Comparison of ENCODE assay signal across 2 cellular contexts in the genomic region with DNA sequence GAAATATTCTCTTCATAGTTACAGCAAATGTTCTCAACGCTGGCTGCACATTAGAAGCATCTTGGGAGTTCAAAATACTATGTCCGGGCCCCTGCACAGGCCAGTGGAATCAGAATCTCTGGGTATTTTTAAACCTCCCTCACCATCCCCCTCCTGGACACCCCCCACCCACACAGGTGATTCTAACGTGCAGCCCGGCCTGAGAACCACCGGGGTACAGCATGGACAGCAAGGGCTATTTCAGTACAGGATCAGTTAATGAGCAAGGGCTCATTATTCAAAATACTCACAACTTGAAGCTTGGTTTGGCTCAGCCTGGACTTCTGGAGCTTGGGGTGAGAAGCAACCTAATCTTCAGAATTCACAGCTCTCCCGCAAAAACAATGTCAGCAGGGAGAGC.
A peak's percentile ranks its signal among the peaks of the same experiment; 100 is the strongest.
TF ChIP-seq lines count a peak whose summit lies in the region.

No MANE protein-coding gene starts in this region.

TF ChIP-seq in GM12878, 131 proteins besides CTCF, POLR2A, EP300 and RAD21 (continues in another document):
- TF ChIP-seq MTA3 (IDR thresholded peaks at IDR 0.05; ENCODE audit: borderline replicate concordance, low read length) (no peak), TARDBP (IDR thresholded peaks at IDR 0.05; ENCODE audit: borderline replicate concordance) (no peak), ZBED1 (IDR thresholded peaks at IDR 0.05; ENCODE audit: borderline replicate concordance) (no peak), FOXM1 (IDR thresholded peaks at IDR 0.05; ENCODE audit: low read depth, low read length) (peak; percentile 44; the same call in 1 of the 2 replicates), ZNF207 (IDR thresholded peaks at IDR 0.05; ENCODE audit: borderline replicate concordance) (no peak), MEF2B (IDR thresholded peaks at IDR 0.05; ENCODE audit: partially characterized antibody, poor library complexity, severe bottlenecking) (peak; percentile 28), RCOR1 (conservative IDR thresholded peaks at IDR 0.05; ENCODE audit: low read depth, low read length) (no peak), NR2C1 (IDR thresholded peaks at IDR 0.05) (no peak), POLR2AphosphoS2 (IDR thresholded peaks at IDR 0.05; ENCODE audit: low read depth, low read length) (no peak), RELA (IDR thresholded peaks at IDR 0.05; ENCODE audit: borderline replicate concordance, partially characterized antibody) (no peak), MYC (IDR thresholded peaks at IDR 0.05; ENCODE audit: insufficient read depth, insufficient read length, insufficient replicate concordance, low read length, severe bottlenecking) (no peak), ZZZ3 (IDR thresholded peaks at IDR 0.05; ENCODE audit: control insufficient read depth, insufficient read length, low read depth) (no peak), RAD51 (IDR thresholded peaks at IDR 0.05) (no peak), NFXL1 (IDR thresholded peaks at IDR 0.05; ENCODE audit: borderline replicate concordance) (no peak), ELK1 (IDR thresholded peaks at IDR 0.05; ENCODE audit: low read depth, low read length) (no peak), MTA2 (IDR thresholded peaks at IDR 0.05; ENCODE audit: low read depth) (0 out of 2 replicates have a peak, but pooled peaks have one; percentile 26), POU2F2 (IDR thresholded peaks at IDR 0.05; ENCODE audit: borderline replicate concordance, low read depth, low read length) (peak; percentile 36; the same call in 1 of the 3 replicates), ZNF24 (IDR thresholded peaks at IDR 0.05) (no peak)
- TF ChIP-seq, protein P1, sequence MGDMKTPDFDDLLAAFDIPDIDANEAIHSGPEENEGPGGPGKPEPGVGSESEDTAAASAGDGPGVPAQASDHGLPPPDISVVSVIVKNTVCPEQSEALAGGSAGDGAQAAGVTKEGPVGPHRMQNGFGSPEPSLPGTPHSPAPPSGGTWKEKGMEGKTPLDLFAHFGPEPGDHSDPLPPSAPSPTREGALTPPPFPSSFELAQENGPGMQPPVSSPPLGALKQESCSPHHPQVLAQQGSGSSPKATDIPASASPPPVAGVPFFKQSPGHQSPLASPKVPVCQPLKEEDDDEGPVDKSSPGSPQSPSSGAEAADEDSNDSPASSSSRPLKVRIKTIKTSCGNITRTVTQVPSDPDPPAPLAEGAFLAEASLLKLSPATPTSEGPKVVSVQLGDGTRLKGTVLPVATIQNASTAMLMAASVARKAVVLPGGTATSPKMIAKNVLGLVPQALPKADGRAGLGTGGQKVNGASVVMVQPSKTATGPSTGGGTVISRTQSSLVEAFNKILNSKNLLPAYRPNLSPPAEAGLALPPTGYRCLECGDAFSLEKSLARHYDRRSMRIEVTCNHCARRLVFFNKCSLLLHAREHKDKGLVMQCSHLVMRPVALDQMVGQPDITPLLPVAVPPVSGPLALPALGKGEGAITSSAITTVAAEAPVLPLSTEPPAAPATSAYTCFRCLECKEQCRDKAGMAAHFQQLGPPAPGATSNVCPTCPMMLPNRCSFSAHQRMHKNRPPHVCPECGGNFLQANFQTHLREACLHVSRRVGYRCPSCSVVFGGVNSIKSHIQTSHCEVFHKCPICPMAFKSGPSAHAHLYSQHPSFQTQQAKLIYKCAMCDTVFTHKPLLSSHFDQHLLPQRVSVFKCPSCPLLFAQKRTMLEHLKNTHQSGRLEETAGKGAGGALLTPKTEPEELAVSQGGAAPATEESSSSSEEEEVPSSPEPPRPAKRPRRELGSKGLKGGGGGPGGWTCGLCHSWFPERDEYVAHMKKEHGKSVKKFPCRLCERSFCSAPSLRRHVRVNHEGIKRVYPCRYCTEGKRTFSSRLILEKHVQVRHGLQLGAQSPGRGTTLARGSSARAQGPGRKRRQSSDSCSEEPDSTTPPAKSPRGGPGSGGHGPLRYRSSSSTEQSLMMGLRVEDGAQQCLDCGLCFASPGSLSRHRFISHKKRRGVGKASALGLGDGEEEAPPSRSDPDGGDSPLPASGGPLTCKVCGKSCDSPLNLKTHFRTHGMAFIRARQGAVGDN (IDR thresholded peaks at IDR 0.05), result no peak
- TF ChIP-seq, protein P2, sequence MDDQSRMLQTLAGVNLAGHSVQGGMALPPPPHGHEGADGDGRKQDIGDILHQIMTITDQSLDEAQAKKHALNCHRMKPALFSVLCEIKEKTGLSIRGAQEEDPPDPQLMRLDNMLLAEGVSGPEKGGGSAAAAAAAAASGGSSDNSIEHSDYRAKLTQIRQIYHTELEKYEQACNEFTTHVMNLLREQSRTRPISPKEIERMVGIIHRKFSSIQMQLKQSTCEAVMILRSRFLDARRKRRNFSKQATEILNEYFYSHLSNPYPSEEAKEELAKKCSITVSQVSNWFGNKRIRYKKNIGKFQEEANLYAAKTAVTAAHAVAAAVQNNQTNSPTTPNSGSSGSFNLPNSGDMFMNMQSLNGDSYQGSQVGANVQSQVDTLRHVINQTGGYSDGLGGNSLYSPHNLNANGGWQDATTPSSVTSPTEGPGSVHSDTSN (IDR thresholded peaks at IDR 0.05; ENCODE audit: insufficient replicate concordance, low read depth, low read length), result no peak
- TF ChIP-seq, protein P3, sequence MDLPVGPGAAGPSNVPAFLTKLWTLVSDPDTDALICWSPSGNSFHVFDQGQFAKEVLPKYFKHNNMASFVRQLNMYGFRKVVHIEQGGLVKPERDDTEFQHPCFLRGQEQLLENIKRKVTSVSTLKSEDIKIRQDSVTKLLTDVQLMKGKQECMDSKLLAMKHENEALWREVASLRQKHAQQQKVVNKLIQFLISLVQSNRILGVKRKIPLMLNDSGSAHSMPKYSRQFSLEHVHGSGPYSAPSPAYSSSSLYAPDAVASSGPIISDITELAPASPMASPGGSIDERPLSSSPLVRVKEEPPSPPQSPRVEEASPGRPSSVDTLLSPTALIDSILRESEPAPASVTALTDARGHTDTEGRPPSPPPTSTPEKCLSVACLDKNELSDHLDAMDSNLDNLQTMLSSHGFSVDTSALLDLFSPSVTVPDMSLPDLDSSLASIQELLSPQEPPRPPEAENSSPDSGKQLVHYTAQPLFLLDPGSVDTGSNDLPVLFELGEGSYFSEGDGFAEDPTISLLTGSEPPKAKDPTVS (IDR thresholded peaks at IDR 0.05; ENCODE audit: low read depth, low read length), result no peak
- TF ChIP-seq, protein P4, sequence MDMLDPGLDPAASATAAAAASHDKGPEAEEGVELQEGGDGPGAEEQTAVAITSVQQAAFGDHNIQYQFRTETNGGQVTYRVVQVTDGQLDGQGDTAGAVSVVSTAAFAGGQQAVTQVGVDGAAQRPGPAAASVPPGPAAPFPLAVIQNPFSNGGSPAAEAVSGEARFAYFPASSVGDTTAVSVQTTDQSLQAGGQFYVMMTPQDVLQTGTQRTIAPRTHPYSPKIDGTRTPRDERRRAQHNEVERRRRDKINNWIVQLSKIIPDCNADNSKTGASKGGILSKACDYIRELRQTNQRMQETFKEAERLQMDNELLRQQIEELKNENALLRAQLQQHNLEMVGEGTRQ (IDR thresholded peaks at IDR 0.05; ENCODE audit: borderline replicate concordance, low read depth, low read length), result no peak

TF ChIP-seq in GM23338, 12 proteins besides CTCF, POLR2A, EP300 and RAD21:
- TF ChIP-seq POLR2AphosphoS5 (IDR thresholded peaks at IDR 0.05; ENCODE audit: low read depth) (no peak), ZNF331 (CRISPR knock-in tag; IDR thresholded peaks at IDR 0.05; ENCODE audit: low read depth) (no peak), REST (IDR thresholded peaks at IDR 0.05; ENCODE audit: unreplicated experiment) (no peak), STAT1 (IDR thresholded peaks at IDR 0.05; ENCODE audit: unreplicated experiment) (no peak), ETS1 (IDR thresholded peaks at IDR 0.05) (no peak), EZH2 (IDR thresholded peaks at IDR 0.05; ENCODE audit: low read depth, unreplicated experiment) (no peak), EZH2phosphoT487 (IDR thresholded peaks at IDR 0.05; ENCODE audit: unreplicated experiment) (no peak), CREB1 (CRISPR knock-in tag; IDR thresholded peaks at IDR 0.05; ENCODE audit: low read depth) (no peak), JUNB (IDR thresholded peaks at IDR 0.05; ENCODE audit: unreplicated experiment) (no peak), NANOG (IDR thresholded peaks at IDR 0.05; ENCODE audit: borderline replicate concordance) (no peak), ZNF114 (CRISPR knock-in tag; IDR thresholded peaks at IDR 0.05) (no peak)
- TF ChIP-seq, protein P5, sequence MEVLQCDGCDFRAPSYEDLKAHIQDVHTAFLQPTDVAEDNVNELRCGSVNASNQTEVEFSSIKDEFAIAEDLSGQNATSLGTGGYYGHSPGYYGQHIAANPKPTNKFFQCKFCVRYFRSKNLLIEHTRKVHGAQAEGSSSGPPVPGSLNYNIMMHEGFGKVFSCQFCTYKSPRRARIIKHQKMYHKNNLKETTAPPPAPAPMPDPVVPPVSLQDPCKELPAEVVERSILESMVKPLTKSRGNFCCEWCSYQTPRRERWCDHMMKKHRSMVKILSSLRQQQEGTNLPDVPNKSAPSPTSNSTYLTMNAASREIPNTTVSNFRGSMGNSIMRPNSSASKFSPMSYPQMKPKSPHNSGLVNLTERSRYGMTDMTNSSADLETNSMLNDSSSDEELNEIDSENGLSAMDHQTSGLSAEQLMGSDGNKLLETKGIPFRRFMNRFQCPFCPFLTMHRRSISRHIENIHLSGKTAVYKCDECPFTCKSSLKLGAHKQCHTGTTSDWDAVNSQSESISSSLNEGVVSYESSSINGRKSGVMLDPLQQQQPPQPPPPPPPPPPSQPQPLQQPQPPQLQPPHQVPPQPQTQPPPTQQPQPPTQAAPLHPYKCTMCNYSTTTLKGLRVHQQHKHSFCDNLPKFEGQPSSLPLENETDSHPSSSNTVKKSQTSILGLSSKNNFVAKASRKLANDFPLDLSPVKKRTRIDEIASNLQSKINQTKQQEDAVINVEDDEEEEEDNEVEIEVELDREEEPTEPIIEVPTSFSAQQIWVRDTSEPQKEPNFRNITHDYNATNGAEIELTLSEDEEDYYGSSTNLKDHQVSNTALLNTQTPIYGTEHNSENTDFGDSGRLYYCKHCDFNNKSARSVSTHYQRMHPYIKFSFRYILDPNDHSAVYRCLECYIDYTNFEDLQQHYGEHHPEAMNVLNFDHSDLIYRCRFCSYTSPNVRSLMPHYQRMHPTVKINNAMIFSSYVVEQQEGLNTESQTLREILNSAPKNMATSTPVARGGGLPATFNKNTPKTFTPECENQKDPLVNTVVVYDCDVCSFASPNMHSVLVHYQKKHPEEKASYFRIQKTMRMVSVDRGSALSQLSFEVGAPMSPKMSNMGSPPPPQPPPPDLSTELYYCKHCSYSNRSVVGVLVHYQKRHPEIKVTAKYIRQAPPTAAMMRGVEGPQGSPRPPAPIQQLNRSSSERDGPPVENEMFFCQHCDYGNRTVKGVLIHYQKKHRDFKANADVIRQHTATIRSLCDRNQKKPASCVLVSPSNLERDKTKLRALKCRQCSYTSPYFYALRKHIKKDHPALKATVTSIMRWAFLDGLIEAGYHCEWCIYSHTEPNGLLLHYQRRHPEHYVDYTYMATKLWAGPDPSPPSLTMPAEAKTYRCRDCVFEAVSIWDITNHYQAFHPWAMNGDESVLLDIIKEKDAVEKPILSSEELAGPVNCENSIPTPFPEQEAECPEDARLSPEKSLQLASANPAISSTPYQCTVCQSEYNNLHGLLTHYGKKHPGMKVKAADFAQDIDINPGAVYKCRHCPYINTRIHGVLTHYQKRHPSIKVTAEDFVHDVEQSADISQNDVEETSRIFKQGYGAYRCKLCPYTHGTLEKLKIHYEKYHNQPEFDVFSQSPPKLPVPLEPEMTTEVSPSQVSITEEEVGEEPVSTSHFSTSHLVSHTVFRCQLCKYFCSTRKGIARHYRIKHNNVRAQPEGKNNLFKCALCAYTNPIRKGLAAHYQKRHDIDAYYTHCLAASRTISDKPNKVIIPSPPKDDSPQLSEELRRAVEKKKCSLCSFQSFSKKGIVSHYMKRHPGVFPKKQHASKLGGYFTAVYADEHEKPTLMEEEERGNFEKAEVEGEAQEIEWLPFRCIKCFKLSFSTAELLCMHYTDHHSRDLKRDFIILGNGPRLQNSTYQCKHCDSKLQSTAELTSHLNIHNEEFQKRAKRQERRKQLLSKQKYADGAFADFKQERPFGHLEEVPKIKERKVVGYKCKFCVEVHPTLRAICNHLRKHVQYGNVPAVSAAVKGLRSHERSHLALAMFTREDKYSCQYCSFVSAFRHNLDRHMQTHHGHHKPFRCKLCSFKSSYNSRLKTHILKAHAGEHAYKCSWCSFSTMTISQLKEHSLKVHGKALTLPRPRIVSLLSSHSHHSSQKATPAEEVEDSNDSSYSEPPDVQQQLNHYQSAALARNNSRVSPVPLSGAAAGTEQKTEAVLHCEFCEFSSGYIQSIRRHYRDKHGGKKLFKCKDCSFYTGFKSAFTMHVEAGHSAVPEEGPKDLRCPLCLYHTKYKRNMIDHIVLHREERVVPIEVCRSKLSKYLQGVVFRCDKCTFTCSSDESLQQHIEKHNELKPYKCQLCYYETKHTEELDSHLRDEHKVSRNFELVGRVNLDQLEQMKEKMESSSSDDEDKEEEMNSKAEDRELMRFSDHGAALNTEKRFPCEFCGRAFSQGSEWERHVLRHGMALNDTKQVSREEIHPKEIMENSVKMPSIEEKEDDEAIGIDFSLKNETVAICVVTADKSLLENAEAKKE (CRISPR knock-in tag; IDR thresholded peaks at IDR 0.05), result no peak
